In genomic region chr14:33728010-33728498, GRCh38 we compare ENCODE assay signal across 1 cellular context.
TF ChIP-seq lines count a peak whose summit lies in the region.

No MANE protein-coding gene starts in this region.

TF ChIP-seq in GM23338, 12 proteins besides CTCF, POLR2A, EP300 and RAD21 (continued from another document):
- TF ChIP-seq ETS1 (IDR thresholded peaks at IDR 0.05) = no peak
- no peak for TF ChIP-seq CREB1 (CRISPR knock-in tag; IDR thresholded peaks at IDR 0.05; ENCODE audit: low read depth)
- TF ChIP-seq NANOG (IDR thresholded peaks at IDR 0.05; ENCODE audit: borderline replicate concordance) = no peak
- TF ChIP-seq STAT1 (IDR thresholded peaks at IDR 0.05; ENCODE audit: unreplicated experiment) = no peak
- no peak for TF ChIP-seq ZNF462 (CRISPR knock-in tag; IDR thresholded peaks at IDR 0.05)
